ENCODE assay signal across 18 cellular contexts in genomic region chr21:42384999-42385398, GRCh38. TPM values are rescaled to one million over a fixed set of nuclear protein-coding genes. Genes with fewer than 3 reads are reported as not detected.
DNase-seq lines count a peak whose midpoint lies in the region; ATAC-seq and TF ChIP-seq lines count a peak whose summit lies in the region.
"Had no signal": no experiment of that assay in that cellular context is flagged by ENCODE, and none has a peak within 500 bp of the region (broad histone marks: within the 10 kb centered on the region; RNA-seq: fewer than 3 reads in every experiment).

No MANE protein-coding gene starts in this region.

- H3K27ac ChIP-seq in upper lobe of right lung, result no peak overlapping the region
- no peak overlapping the region for H3K27ac ChIP-seq in substantia nigra (ENCODE audit: low read depth, low read length, poor library complexity, severe bottlenecking)
- no peak overlapping the region for H3K27ac ChIP-seq in endodermal cell (ENCODE audit: low read depth, low read length)
- H3K27ac ChIP-seq: body of pancreas, ovary, suprapubic skin had no signal

- H3K9me3 ChIP-seq in upper lobe of right lung, result no peaks in the 10 kb centered on the region
- no peaks in the 10 kb centered on the region for H3K9me3 ChIP-seq in endodermal cell (ENCODE audit: control insufficient read depth, low read length)
- H3K9me3 ChIP-seq: body of pancreas, HAP-1, ovary, suprapubic skin had no signal

- no peak for ATAC-seq in activated T-cell treated with anti-CD3 and anti-CD28 coated beads, Interleukin-2, amount 50 U/mL, for 4 hours
- ATAC-seq in esophagus mucosa, result peak; percentile 35
- ATAC-seq in upper lobe of right lung, result peak; percentile 7
- ATAC-seq: body of pancreas had no signal

- peaks cover 7% of the 10 kb centered on the region for H3K36me3 Mint-ChIP-seq in activated T-cell treated with anti-CD3 and anti-CD28 coated beads, Interleukin-2, amount 50 U/mL, for 4 hours (ENCODE audit: insufficient read depth)
- H3K36me3 Mint-ChIP-seq in endodermal cell (ENCODE audit: low read depth), result no peaks in the 10 kb centered on the region

- peak overlapping the region; percentile 40 for H3K4me3 Mint-ChIP-seq in activated T-cell treated with anti-CD3 and anti-CD28 coated beads, Interleukin-2, amount 50 U/mL, for 4 hours
- no peak overlapping the region for H3K4me3 Mint-ChIP-seq in endodermal cell

- 93% methylated on average over 3 of the region's 3 CpGs; no CpG with 5 or more reads in 1 of the 2 experiments for WGBS in endodermal cell (ENCODE audit: insufficient coverage in 1 of 2, insufficient read length in 1 of 2), 2 experiments

- TF ChIP-seq CTCF in upper lobe of right lung (IDR thresholded peaks at IDR 0.05) (no peak), endodermal cell (conservative IDR thresholded peaks at IDR 0.05) (no peak)

- peaks cover 14% of the 10 kb centered on the region for H3K9me3 Mint-ChIP-seq in activated T-cell treated with anti-CD3 and anti-CD28 coated beads, Interleukin-2, amount 50 U/mL, for 4 hours
- peaks cover 10% of the 10 kb centered on the region for H3K9me3 Mint-ChIP-seq in endodermal cell

- peaks cover 46% of the 10 kb centered on the region for H3K4me1 Mint-ChIP-seq in activated T-cell treated with anti-CD3 and anti-CD28 coated beads, Interleukin-2, amount 50 U/mL, for 4 hours (ENCODE audit: low read depth)
- peaks cover 9% of the 10 kb centered on the region for H3K4me1 Mint-ChIP-seq in endodermal cell

- no peak overlapping the region for H3K27ac Mint-ChIP-seq in endodermal cell

- intact Hi-C loops in upper lobe of right lung (cut with DNase I), result no loop called here

- H3K27me3 ChIP-seq in upper lobe of right lung (no peaks in the 10 kb centered on the region), endodermal cell (ENCODE audit: control insufficient read depth, insufficient read depth, low read length, poor library complexity, severe bottlenecking) (no peaks in the 10 kb centered on the region)
- H3K27me3 ChIP-seq: body of pancreas, ovary had no signal

- no peak overlapping the region for H3K4me3 ChIP-seq in upper lobe of right lung
- H3K4me3 ChIP-seq in endodermal cell (ENCODE audit: low read length), result no peak overlapping the region
- H3K4me3 ChIP-seq: body of pancreas, HAP-1, ovary, suprapubic skin had no signal

- H3K4me1 ChIP-seq in upper lobe of right lung (no peaks in the 10 kb centered on the region), endodermal cell (ENCODE audit: control insufficient read depth, insufficient read depth, low read length) (no peaks in the 10 kb centered on the region)
- H3K4me1 ChIP-seq: HAP-1, suprapubic skin had no signal

- no peak overlapping the region for H3K9ac ChIP-seq in endodermal cell (ENCODE audit: extremely low read depth, low read length, poor library complexity, severe bottlenecking)

- DNase-seq in activated T-cell treated with anti-CD3 and anti-CD28 coated beads, Interleukin-2, amount 50 U/mL, for 4 hours, result no peak
- DNase-seq in activated T-cell treated with anti-CD3 and anti-CD28 coated beads for 4 hours (no peak), SW480 (ENCODE audit: low spot score) (peak; percentile 70), upper lobe of right lung (peak; percentile 25), superior temporal gyrus (ENCODE audit: extremely low spot score) (no peak), substantia nigra (lab: John Stamatoyannopoulos, UW) (no peak), endodermal cell (no peak)
- DNase-seq: activated CD4-positive, alpha-beta T cell treated with anti-CD3 and anti-CD28 coated beads for 4 hours; body of pancreas; DMS79; effector CD4-positive, alpha-beta T cell; ovary had no signal

- H3K36me3 ChIP-seq in upper lobe of right lung, result no peaks in the 10 kb centered on the region
- no peaks in the 10 kb centered on the region for H3K36me3 ChIP-seq in endodermal cell (ENCODE audit: control insufficient read depth, insufficient read depth, low read length)
- H3K36me3 ChIP-seq: HAP-1, ovary, suprapubic skin had no signal

- no peaks in the 10 kb centered on the region for H3K27me3 Mint-ChIP-seq in activated T-cell treated with anti-CD3 and anti-CD28 coated beads, Interleukin-2, amount 50 U/mL, for 4 hours (ENCODE audit: low read depth)
- peaks cover 7% of the 10 kb centered on the region for H3K27me3 Mint-ChIP-seq in endodermal cell (ENCODE audit: insufficient read depth)

RNA-seq across cellular contexts. Expression of gene TMPRSS3, which starts 10.9 kb away (rescaled TPM):
- total RNA-seq in activated T-cell treated with anti-CD3 and anti-CD28 coated beads, Interleukin-2, amount 50 U/mL, for 4 hours, result 1 to 10 TPM; 2.0 to 2.6 (median 2.1) TPM
- total RNA-seq in esophagus mucosa (0.32 TPM), upper lobe of right lung (4.1 TPM), endodermal cell (not detected)
- polyA plus RNA-seq in endodermal cell (2013, experiment 1 of 2), result not detected
- not detected for polyA plus RNA-seq in endodermal cell (2013, experiment 2 of 2)
- total RNA-seq: fibroblast of villous mesenchyme, LHCN-M2 had no signal
- polyA plus RNA-seq: AG04450 had no signal

RNA-seq across cellular contexts. Expression of gene TFF1, which starts 18.7 kb away (rescaled TPM):
- total RNA-seq in activated T-cell treated with anti-CD3 and anti-CD28 coated beads, Interleukin-2, amount 50 U/mL, for 4 hours, result under 1 TPM in 1 of 3 donors, not detected in 2; 0.82 TPM
- not detected for total RNA-seq in esophagus mucosa
- not detected for total RNA-seq in upper lobe of right lung
- total RNA-seq in endodermal cell, result 1 to 10 TPM; 1.6 to 3.7 TPM
- 1.5 TPM for polyA plus RNA-seq in endodermal cell (2013, experiment 1 of 2)
- 3.2 TPM for polyA plus RNA-seq in endodermal cell (2013, experiment 2 of 2)
- total RNA-seq: fibroblast of villous mesenchyme, LHCN-M2, suprapubic skin had no signal
- polyA plus RNA-seq: AG04450, ovary had no signal

RNA-seq across cellular contexts. Expression of gene UBASH3A, which starts 18.7 kb away (rescaled TPM):
- 10 to 100 TPM in 2 of 3 donors, 1 to 10 TPM in 1; 8.8 to 13.7 (median 11.3) TPM for total RNA-seq in activated T-cell treated with anti-CD3 and anti-CD28 coated beads, Interleukin-2, amount 50 U/mL, for 4 hours
- total RNA-seq in esophagus mucosa, result 0.24 TPM
- total RNA-seq in upper lobe of right lung, result 1.5 TPM
- total RNA-seq in endodermal cell, result not detected
- not detected for polyA plus RNA-seq in endodermal cell (2013, experiment 1 of 2)
- polyA plus RNA-seq in endodermal cell (2013, experiment 2 of 2), result not detected
- total RNA-seq: fibroblast of villous mesenchyme, LHCN-M2 had no signal
- polyA plus RNA-seq: AG04450 had no signal

RNA-seq across cellular contexts. Expression of gene TFF2, which starts 34.2 kb away (rescaled TPM):
- not detected for total RNA-seq in activated T-cell treated with anti-CD3 and anti-CD28 coated beads, Interleukin-2, amount 50 U/mL, for 4 hours
- total RNA-seq in esophagus mucosa (not detected), upper lobe of right lung (not detected), endodermal cell (not detected)
- polyA plus RNA-seq in endodermal cell (2013, experiment 1 of 2), result not detected
- polyA plus RNA-seq in endodermal cell (2013, experiment 2 of 2), result not detected
- total RNA-seq: fibroblast of villous mesenchyme, LHCN-M2, suprapubic skin had no signal
- polyA plus RNA-seq: AG04450, ovary had no signal

Comparison
In these comparisons a context has a peak if more than half of its experiments do, and no peak if none do; other contexts are left out.
1. ATAC-seq: peak in esophagus mucosa (single experiment) and upper lobe of right lung (single experiment); none in activated T-cell treated with anti-CD3 and anti-CD28 coated beads, Interleukin-2, amount 50 U/mL, for 4 hours (0 of 2).
2. DNase-seq: peak in SW480 (single experiment) and upper lobe of right lung (single experiment); none in activated T-cell treated with anti-CD3 and anti-CD28 coated beads, Interleukin-2, amount 50 U/mL, for 4 hours (single experiment), activated T-cell treated with anti-CD3 and anti-CD28 coated beads for 4 hours (single experiment), superior temporal gyrus (single experiment), substantia nigra (0 of 49) and endodermal cell (single experiment).